19 cellular contexts compared by ENCODE assay signal in genomic region chr5:66080664-66081063, GRCh38.
"Had no signal": no experiment of that assay in that cellular context is flagged by ENCODE, and none has a peak within 500 bp of the region (broad histone marks: within the 10 kb centered on the region; RNA-seq: fewer than 3 reads in every experiment).

No MANE protein-coding gene starts in this region.

- H3K9me3 ChIP-seq: adrenal gland, esophagus squamous epithelium, left lung, ovary, sigmoid colon, thoracic aorta had no signal

- H3K4me1 ChIP-seq: adrenal gland, esophagus squamous epithelium, left lung, neural progenitor cell, sigmoid colon had no signal

- H3K36me3 ChIP-seq: adrenal gland, ovary, thoracic aorta, WERI-Rb-1 had no signal

- ATAC-seq: activated T-helper 17 cell treated with anti-CD3 and anti-CD28 coated beads, Interleukin-2, amount 50 U/mL, for 72 hours; left lung had no signal

- H3K4me3 ChIP-seq: adrenal gland, coronary artery, esophagus squamous epithelium, hepatocyte, left lung, neural progenitor cell, ovary, sigmoid colon, thoracic aorta had no signal

- H3K27me3 ChIP-seq: adrenal gland, esophagus squamous epithelium, hepatocyte, left lung, neural progenitor cell, ovary, sigmoid colon had no signal

- DNase-seq: activated CD4-positive, alpha-beta T cell treated with anti-CD3 and anti-CD28 coated beads, Interleukin-2, amount 50 U/mL, for 48 hours; activated naive CD4-positive, alpha-beta T cell treated with anti-CD3 and anti-CD28 coated beads, Interleukin-2, amount 50 U/mL, for 16 hours; adrenal gland; caudate nucleus; esophagus squamous epithelium; islet precursor cell; left lung; mammary epithelial cell; naive B cell; ovary; sigmoid colon; stimulated activated CD4-positive, alpha-beta T cell treated with anti-CD3 and anti-CD28 coated beads, Interleukin-12 subunit alpha, Interleukin-12 subunit beta, amount 100 ng/mL, for 4 hours; stimulated activated CD4-positive, alpha-beta T cell treated with anti-CD3 and anti-CD28 coated beads, Interleukin-2, amount 100 ng/mL, for 24 hours; WERI-Rb-1 had no signal

- H3K27ac ChIP-seq: adrenal gland, coronary artery, esophagus squamous epithelium, hepatocyte, left lung, neural progenitor cell, ovary, sigmoid colon, thoracic aorta, WERI-Rb-1 had no signal
